37 cellular contexts compared by ENCODE assay signal in the genomic region with DNA sequence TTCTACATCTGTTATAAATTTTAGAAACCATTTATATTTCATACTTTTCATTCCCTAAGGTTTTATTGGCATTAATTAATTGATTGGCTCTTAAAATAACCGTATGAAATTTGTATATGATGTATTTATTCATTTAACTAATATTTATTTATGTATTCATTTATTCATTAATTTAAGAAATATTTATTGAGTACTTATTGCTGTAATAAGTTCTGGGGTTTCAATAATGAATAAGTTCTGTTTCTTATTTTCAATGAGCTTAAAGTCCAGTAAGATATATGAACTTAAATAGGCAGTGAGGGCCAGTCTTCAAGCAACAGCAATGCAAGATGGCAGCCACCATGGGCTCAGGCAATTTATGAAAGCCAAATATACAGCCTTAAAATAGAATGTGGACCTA. TPM values are rescaled to one million over a fixed set of nuclear protein-coding genes. Genes with fewer than 3 reads are reported as not detected.
"Had no signal": no experiment of that assay in that cellular context is flagged by ENCODE, and none has a peak within 500 bp of the region (broad histone marks: within the 10 kb centered on the region; RNA-seq: fewer than 3 reads in every experiment).

No MANE protein-coding gene starts in this region.

- H3K27me3 ChIP-seq: adrenal gland, body of pancreas, brain microvascular endothelial cell, breast epithelium had no signal

- FAIRE-seq: astrocyte, TTC549 had no signal

- H3K27ac ChIP-seq: adrenal gland, body of pancreas, brain microvascular endothelial cell, breast epithelium, VCaP had no signal

- H3K36me3 Mint-ChIP-seq: activated CD4-positive, alpha-beta memory T cell treated with anti-CD3 and anti-CD28 coated beads for 36 hours; activated naive CD4-positive, alpha-beta T cell treated with anti-CD3 and anti-CD28 coated beads, Interleukin-2, amount 50 U/mL, for 72 hours; activated naive CD8-positive, alpha-beta T cell treated with anti-CD3 and anti-CD28 coated beads for 36 hours had no signal

- H3K27ac Mint-ChIP-seq: activated B cell treated with CpG ODN at 0.5 μM for 24 hours; activated CD4-positive, alpha-beta memory T cell treated with anti-CD3 and anti-CD28 coated beads for 36 hours; activated CD4-positive, alpha-beta T cell treated with anti-CD3 and anti-CD28 coated beads, Interleukin-2, amount 10 ng/mL, durations not matched to agents 24 days and 14 days; activated CD8-positive, alpha-beta T cell treated with anti-CD3 and anti-CD28 coated beads for 36 hours; activated naive CD4-positive, alpha-beta T cell treated with anti-CD3 and anti-CD28 coated beads for 36 hours; activated naive CD4-positive, alpha-beta T cell treated with anti-CD3 and anti-CD28 coated beads, Interleukin-2, amount 50 U/mL, for 72 hours; activated naive CD8-positive, alpha-beta T cell treated with anti-CD3 and anti-CD28 coated beads for 36 hours; activated T-cell treated with anti-CD3 and anti-CD28 coated beads, Interleukin-2, amount 50 U/mL, for 72 hours; activated T-helper 1 cell treated with anti-CD3 and anti-CD28 coated beads, Interleukin-12 subunit alpha, Interleukin-12 subunit beta, Interleukin-2, Interleukin-4 antibody, amounts not matched to agents 30 ng/mL and 10 ng/mL and 1 ng/mL, durations not matched to agents 14 hours and 24 hours and 36 hours; activated T-helper 17 cell treated with anti-CD3 and anti-CD28 coated beads, Interleukin-2, amount 50 U/mL, for 72 hours; T-helper 1 cell treated with Interleukin-12 subunit alpha and Interleukin-12 subunit beta and Interleukin-4 antibody, amounts not matched to agents 30 μg/mL and 1 μg/mL, for 36 hours; T-helper 2 cell treated with Interferon-gamma antibody and Interleukin-4, amounts not matched to agents 5 μg/mL and 100 μg/mL, for 36 hours had no signal

- H3K4me3 Mint-ChIP-seq: activated B cell treated with CpG ODN at 0.5 μM for 24 hours; activated CD4-positive, alpha-beta memory T cell treated with anti-CD3 and anti-CD28 coated beads for 36 hours; activated CD4-positive, alpha-beta T cell treated with anti-CD3 and anti-CD28 coated beads, Interleukin-2, amount 10 ng/mL, durations not matched to agents 24 days and 14 days; activated CD8-positive, alpha-beta T cell treated with anti-CD3 and anti-CD28 coated beads for 36 hours; activated naive CD4-positive, alpha-beta T cell treated with anti-CD3 and anti-CD28 coated beads for 36 hours; activated naive CD8-positive, alpha-beta T cell treated with anti-CD3 and anti-CD28 coated beads for 36 hours; activated T-cell treated with anti-CD3 and anti-CD28 coated beads, Interleukin-2, amount 50 U/mL, for 4 hours; activated T-cell treated with anti-CD3 and anti-CD28 coated beads, Interleukin-2, amount 50 U/mL, for 72 hours; activated T-helper 1 cell treated with anti-CD3 and anti-CD28 coated beads, Interleukin-12 subunit alpha, Interleukin-12 subunit beta, Interleukin-2, Interleukin-4 antibody, amounts not matched to agents 30 ng/mL and 10 ng/mL and 1 ng/mL, durations not matched to agents 14 hours and 24 hours and 36 hours; activated T-helper 17 cell treated with anti-CD3 and anti-CD28 coated beads, Interleukin-2, amount 50 U/mL, for 72 hours; T-helper 1 cell treated with Interleukin-12 subunit alpha and Interleukin-12 subunit beta and Interleukin-4 antibody, amounts not matched to agents 30 μg/mL and 1 μg/mL, for 36 hours; T-helper 2 cell treated with Interferon-gamma antibody and Interleukin-4, amounts not matched to agents 5 μg/mL and 100 μg/mL, for 36 hours had no signal

- H3K4me3 ChIP-seq: adrenal gland, body of pancreas, breast epithelium had no signal

- H3K9me3 ChIP-seq: adrenal gland, body of pancreas, breast epithelium had no signal

- H3K36me3 ChIP-seq: adrenal gland, brain microvascular endothelial cell, breast epithelium had no signal

- H3K4me1 ChIP-seq: adrenal gland, body of pancreas, breast epithelium had no signal

- H3K27me3 Mint-ChIP-seq: activated naive CD8-positive, alpha-beta T cell treated with anti-CD3 and anti-CD28 coated beads for 36 hours had no signal

- H3K9me3 Mint-ChIP-seq: activated B cell treated with CpG ODN at 0.5 μM for 24 hours; activated CD4-positive, alpha-beta memory T cell treated with anti-CD3 and anti-CD28 coated beads for 36 hours; activated CD8-positive, alpha-beta T cell treated with anti-CD3 and anti-CD28 coated beads for 36 hours; activated naive CD4-positive, alpha-beta T cell treated with anti-CD3 and anti-CD28 coated beads for 36 hours; activated naive CD8-positive, alpha-beta T cell treated with anti-CD3 and anti-CD28 coated beads for 36 hours; activated T-cell treated with anti-CD3 and anti-CD28 coated beads, Interleukin-2, amount 50 U/mL, for 4 hours; activated T-cell treated with anti-CD3 and anti-CD28 coated beads, Interleukin-2, amount 50 U/mL, for 72 hours; activated T-helper 1 cell treated with anti-CD3 and anti-CD28 coated beads, Interleukin-12 subunit alpha, Interleukin-12 subunit beta, Interleukin-2, Interleukin-4 antibody, amounts not matched to agents 30 ng/mL and 10 ng/mL and 1 ng/mL, durations not matched to agents 14 hours and 24 hours and 36 hours; activated T-helper 17 cell treated with anti-CD3 and anti-CD28 coated beads, Interleukin-2, amount 50 U/mL, for 72 hours; T-helper 1 cell treated with Interleukin-12 subunit alpha and Interleukin-12 subunit beta and Interleukin-4 antibody, amounts not matched to agents 30 μg/mL and 1 μg/mL, for 36 hours; T-helper 2 cell treated with Interferon-gamma antibody and Interleukin-4, amounts not matched to agents 5 μg/mL and 100 μg/mL, for 36 hours had no signal

- H3K4me1 Mint-ChIP-seq: activated B cell treated with CpG ODN at 0.5 μM for 24 hours; activated CD4-positive, alpha-beta T cell treated with anti-CD3 and anti-CD28 coated beads, Interleukin-2, amount 10 ng/mL, durations not matched to agents 24 days and 14 days; activated naive CD8-positive, alpha-beta T cell treated with anti-CD3 and anti-CD28 coated beads for 36 hours; activated T-helper 17 cell treated with anti-CD3 and anti-CD28 coated beads, Interleukin-2, amount 50 U/mL, for 72 hours had no signal

- DNase-seq: activated B cell treated with CpG ODN at 0.5 μM for 24 hours; activated CD4-positive, alpha-beta memory T cell treated with anti-CD3 and anti-CD28 coated beads for 36 hours; activated CD4-positive, alpha-beta T cell treated with anti-CD3 and anti-CD28 coated beads for 4 hours; activated CD4-positive, alpha-beta T cell treated with anti-CD3 and anti-CD28 coated beads, Interleukin-2, amount 10 ng/mL, durations not matched to agents 24 days and 14 days; activated CD4-positive, alpha-beta T cell treated with anti-CD3 and anti-CD28 coated beads, Interleukin-2, amount 50 U/mL, for 1 hour; activated CD4-positive, alpha-beta T cell treated with anti-CD3 and anti-CD28 coated beads, Interleukin-2, amount 50 U/mL, for 4 hours; activated CD4-positive, CD25-positive, alpha-beta regulatory T cell treated with anti-CD3 and anti-CD28 coated beads, Interleukin-2, amount 50 U/mL, for 72 hours; activated CD8-positive, alpha-beta memory T cell treated with anti-CD3 and anti-CD28 coated beads, Interleukin-2, amount 50 U/mL, for 4 hours; activated CD8-positive, alpha-beta T cell treated with anti-CD3 and anti-CD28 coated beads for 36 hours; activated effector memory CD4-positive, alpha-beta T cell treated with anti-CD3 and anti-CD28 coated beads, Interleukin-2, amount 50 U/mL, for 16 hours; activated gamma-delta T cell treated with Interleukin-2 at 50 U/mL for 16 hours; activated naive CD4-positive, alpha-beta T cell; activated naive CD4-positive, alpha-beta T cell treated with anti-CD3 and anti-CD28 coated beads for 36 hours; activated naive CD4-positive, alpha-beta T cell treated with anti-CD3 and anti-CD28 coated beads, Interleukin-2, amount 50 U/mL, for 16 hours; activated naive CD8-positive, alpha-beta T cell treated with anti-CD3 and anti-CD28 coated beads for 36 hours; activated T-cell treated with anti-CD3 and anti-CD28 coated beads for 4 hours; activated T-cell treated with anti-CD3 and anti-CD28 coated beads, Interleukin-2, amount 50 U/mL, for 1 hour; activated T-cell treated with anti-CD3 and anti-CD28 coated beads, Interleukin-2, amount 50 U/mL, for 4 hours; activated T-cell treated with anti-CD3 and anti-CD28 coated beads, Interleukin-2, amount 50 U/mL, for 72 hours; adrenal gland; amniotic stem cell; aorta; body of pancreas; brain microvascular endothelial cell; central memory CD4-positive, alpha-beta T cell; T-helper 2 cell; T-helper 9 cell had no signal

RNA-seq across cellular contexts. Expression of gene CDK15, which starts 17.9 kb away (rescaled TPM):
- total RNA-seq: activated B cell treated with CpG ODN at 0.5 μM for 24 hours; activated CD4-positive, alpha-beta memory T cell treated with anti-CD3 and anti-CD28 coated beads for 36 hours; activated CD4-positive, alpha-beta T cell treated with anti-CD3 and anti-CD28 coated beads, Interleukin-2, amount 10 ng/mL, durations not matched to agents 24 days and 14 days; activated CD8-positive, alpha-beta memory T cell treated with anti-CD3 and anti-CD28 coated beads for 36 hours; activated CD8-positive, alpha-beta T cell treated with anti-CD3 and anti-CD28 coated beads for 36 hours; activated naive CD4-positive, alpha-beta T cell treated with anti-CD3 and anti-CD28 coated beads for 36 hours; activated naive CD4-positive, alpha-beta T cell treated with anti-CD3 and anti-CD28 coated beads, Interleukin-2, amount 50 U/mL, for 72 hours; activated naive CD8-positive, alpha-beta T cell treated with anti-CD3 and anti-CD28 coated beads for 36 hours; activated T-cell treated with anti-CD3 and anti-CD28 coated beads, Interleukin-2, amount 50 U/mL, for 4 hours; activated T-cell treated with anti-CD3 and anti-CD28 coated beads, Interleukin-2, amount 50 U/mL, for 72 hours; activated T-helper 1 cell treated with anti-CD3 and anti-CD28 coated beads, Interleukin-12 subunit alpha, Interleukin-12 subunit beta, Interleukin-2, Interleukin-4 antibody, amounts not matched to agents 30 ng/mL and 10 ng/mL and 1 ng/mL, durations not matched to agents 14 hours and 24 hours and 36 hours; activated T-helper 17 cell treated with anti-CD3 and anti-CD28 coated beads, Interleukin-2, amount 50 U/mL, for 72 hours had no signal
